In the genomic region with DNA sequence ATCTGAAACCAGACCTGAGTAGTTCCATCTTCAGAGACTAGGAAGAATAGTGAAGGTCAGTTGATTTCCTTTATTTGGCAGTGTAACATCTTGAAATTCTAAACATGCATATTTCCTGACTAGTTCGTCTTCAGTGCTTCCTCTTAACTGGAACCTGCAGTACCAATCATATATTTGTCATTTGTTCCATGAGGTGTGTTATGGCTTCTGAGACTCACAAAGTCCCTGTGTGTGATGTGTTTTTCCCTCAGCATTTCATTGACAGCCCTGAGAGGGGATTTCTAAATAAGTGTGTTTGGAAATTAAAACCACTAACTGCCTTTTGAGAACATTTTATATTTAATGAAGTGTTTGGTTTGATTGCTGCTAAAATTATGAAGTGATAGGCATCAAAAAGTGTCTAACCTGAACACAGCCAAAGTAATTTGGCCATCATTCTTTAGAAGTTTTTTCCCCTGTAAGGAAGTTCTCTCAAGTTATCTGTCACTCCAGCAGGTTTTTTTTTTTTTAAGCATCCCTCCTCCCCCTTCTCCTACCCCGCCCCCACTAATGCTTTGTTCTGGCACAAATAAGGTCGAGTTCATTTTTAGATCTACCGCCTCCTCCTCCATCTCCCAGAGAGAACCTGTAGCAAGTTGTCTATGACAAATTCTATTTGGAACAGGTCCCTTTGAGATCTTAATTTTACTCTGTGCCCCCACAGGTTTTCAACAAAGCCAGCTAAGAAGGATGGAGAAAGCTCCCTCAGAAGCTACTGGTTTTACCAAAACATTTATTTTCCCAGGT, we compare ENCODE assay signal across 1 cellular context.
TF ChIP-seq lines count a peak whose summit lies in the region.

No MANE protein-coding gene starts in this region.

TF ChIP-seq in GM23338, 12 proteins besides CTCF, POLR2A, EP300 and RAD21:
- TF ChIP-seq, protein P1, sequence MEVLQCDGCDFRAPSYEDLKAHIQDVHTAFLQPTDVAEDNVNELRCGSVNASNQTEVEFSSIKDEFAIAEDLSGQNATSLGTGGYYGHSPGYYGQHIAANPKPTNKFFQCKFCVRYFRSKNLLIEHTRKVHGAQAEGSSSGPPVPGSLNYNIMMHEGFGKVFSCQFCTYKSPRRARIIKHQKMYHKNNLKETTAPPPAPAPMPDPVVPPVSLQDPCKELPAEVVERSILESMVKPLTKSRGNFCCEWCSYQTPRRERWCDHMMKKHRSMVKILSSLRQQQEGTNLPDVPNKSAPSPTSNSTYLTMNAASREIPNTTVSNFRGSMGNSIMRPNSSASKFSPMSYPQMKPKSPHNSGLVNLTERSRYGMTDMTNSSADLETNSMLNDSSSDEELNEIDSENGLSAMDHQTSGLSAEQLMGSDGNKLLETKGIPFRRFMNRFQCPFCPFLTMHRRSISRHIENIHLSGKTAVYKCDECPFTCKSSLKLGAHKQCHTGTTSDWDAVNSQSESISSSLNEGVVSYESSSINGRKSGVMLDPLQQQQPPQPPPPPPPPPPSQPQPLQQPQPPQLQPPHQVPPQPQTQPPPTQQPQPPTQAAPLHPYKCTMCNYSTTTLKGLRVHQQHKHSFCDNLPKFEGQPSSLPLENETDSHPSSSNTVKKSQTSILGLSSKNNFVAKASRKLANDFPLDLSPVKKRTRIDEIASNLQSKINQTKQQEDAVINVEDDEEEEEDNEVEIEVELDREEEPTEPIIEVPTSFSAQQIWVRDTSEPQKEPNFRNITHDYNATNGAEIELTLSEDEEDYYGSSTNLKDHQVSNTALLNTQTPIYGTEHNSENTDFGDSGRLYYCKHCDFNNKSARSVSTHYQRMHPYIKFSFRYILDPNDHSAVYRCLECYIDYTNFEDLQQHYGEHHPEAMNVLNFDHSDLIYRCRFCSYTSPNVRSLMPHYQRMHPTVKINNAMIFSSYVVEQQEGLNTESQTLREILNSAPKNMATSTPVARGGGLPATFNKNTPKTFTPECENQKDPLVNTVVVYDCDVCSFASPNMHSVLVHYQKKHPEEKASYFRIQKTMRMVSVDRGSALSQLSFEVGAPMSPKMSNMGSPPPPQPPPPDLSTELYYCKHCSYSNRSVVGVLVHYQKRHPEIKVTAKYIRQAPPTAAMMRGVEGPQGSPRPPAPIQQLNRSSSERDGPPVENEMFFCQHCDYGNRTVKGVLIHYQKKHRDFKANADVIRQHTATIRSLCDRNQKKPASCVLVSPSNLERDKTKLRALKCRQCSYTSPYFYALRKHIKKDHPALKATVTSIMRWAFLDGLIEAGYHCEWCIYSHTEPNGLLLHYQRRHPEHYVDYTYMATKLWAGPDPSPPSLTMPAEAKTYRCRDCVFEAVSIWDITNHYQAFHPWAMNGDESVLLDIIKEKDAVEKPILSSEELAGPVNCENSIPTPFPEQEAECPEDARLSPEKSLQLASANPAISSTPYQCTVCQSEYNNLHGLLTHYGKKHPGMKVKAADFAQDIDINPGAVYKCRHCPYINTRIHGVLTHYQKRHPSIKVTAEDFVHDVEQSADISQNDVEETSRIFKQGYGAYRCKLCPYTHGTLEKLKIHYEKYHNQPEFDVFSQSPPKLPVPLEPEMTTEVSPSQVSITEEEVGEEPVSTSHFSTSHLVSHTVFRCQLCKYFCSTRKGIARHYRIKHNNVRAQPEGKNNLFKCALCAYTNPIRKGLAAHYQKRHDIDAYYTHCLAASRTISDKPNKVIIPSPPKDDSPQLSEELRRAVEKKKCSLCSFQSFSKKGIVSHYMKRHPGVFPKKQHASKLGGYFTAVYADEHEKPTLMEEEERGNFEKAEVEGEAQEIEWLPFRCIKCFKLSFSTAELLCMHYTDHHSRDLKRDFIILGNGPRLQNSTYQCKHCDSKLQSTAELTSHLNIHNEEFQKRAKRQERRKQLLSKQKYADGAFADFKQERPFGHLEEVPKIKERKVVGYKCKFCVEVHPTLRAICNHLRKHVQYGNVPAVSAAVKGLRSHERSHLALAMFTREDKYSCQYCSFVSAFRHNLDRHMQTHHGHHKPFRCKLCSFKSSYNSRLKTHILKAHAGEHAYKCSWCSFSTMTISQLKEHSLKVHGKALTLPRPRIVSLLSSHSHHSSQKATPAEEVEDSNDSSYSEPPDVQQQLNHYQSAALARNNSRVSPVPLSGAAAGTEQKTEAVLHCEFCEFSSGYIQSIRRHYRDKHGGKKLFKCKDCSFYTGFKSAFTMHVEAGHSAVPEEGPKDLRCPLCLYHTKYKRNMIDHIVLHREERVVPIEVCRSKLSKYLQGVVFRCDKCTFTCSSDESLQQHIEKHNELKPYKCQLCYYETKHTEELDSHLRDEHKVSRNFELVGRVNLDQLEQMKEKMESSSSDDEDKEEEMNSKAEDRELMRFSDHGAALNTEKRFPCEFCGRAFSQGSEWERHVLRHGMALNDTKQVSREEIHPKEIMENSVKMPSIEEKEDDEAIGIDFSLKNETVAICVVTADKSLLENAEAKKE (CRISPR knock-in tag; IDR thresholded peaks at IDR 0.05), result no peak
- TF ChIP-seq, protein P2, sequence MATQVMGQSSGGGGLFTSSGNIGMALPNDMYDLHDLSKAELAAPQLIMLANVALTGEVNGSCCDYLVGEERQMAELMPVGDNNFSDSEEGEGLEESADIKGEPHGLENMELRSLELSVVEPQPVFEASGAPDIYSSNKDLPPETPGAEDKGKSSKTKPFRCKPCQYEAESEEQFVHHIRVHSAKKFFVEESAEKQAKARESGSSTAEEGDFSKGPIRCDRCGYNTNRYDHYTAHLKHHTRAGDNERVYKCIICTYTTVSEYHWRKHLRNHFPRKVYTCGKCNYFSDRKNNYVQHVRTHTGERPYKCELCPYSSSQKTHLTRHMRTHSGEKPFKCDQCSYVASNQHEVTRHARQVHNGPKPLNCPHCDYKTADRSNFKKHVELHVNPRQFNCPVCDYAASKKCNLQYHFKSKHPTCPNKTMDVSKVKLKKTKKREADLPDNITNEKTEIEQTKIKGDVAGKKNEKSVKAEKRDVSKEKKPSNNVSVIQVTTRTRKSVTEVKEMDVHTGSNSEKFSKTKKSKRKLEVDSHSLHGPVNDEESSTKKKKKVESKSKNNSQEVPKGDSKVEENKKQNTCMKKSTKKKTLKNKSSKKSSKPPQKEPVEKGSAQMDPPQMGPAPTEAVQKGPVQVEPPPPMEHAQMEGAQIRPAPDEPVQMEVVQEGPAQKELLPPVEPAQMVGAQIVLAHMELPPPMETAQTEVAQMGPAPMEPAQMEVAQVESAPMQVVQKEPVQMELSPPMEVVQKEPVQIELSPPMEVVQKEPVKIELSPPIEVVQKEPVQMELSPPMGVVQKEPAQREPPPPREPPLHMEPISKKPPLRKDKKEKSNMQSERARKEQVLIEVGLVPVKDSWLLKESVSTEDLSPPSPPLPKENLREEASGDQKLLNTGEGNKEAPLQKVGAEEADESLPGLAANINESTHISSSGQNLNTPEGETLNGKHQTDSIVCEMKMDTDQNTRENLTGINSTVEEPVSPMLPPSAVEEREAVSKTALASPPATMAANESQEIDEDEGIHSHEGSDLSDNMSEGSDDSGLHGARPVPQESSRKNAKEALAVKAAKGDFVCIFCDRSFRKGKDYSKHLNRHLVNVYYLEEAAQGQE (IDR thresholded peaks at IDR 0.05; ENCODE audit: unreplicated experiment), result no peak
- TF ChIP-seq ZNF114 (CRISPR knock-in tag; IDR thresholded peaks at IDR 0.05) (no peak), EZH2phosphoT487 (IDR thresholded peaks at IDR 0.05; ENCODE audit: unreplicated experiment) (no peak), NANOG (IDR thresholded peaks at IDR 0.05; ENCODE audit: borderline replicate concordance) (no peak), JUNB (IDR thresholded peaks at IDR 0.05; ENCODE audit: unreplicated experiment) (no peak), POLR2AphosphoS5 (IDR thresholded peaks at IDR 0.05; ENCODE audit: low read depth) (no peak), STAT1 (IDR thresholded peaks at IDR 0.05; ENCODE audit: unreplicated experiment) (no peak), EZH2 (IDR thresholded peaks at IDR 0.05; ENCODE audit: low read depth, unreplicated experiment) (no peak), ZNF331 (CRISPR knock-in tag; IDR thresholded peaks at IDR 0.05; ENCODE audit: low read depth) (no peak), CREB1 (CRISPR knock-in tag; IDR thresholded peaks at IDR 0.05; ENCODE audit: low read depth) (no peak)
- TF ChIP-seq, protein P3, sequence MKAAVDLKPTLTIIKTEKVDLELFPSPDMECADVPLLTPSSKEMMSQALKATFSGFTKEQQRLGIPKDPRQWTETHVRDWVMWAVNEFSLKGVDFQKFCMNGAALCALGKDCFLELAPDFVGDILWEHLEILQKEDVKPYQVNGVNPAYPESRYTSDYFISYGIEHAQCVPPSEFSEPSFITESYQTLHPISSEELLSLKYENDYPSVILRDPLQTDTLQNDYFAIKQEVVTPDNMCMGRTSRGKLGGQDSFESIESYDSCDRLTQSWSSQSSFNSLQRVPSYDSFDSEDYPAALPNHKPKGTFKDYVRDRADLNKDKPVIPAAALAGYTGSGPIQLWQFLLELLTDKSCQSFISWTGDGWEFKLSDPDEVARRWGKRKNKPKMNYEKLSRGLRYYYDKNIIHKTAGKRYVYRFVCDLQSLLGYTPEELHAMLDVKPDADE (IDR thresholded peaks at IDR 0.05), result no peak
